In genomic region chr5:90921428-90921973, GRCh38 we compare ENCODE assay signal across 24 cellular contexts.
"Had no signal": no experiment of that assay in that cellular context is flagged by ENCODE, and none has a peak within 500 bp of the region (broad histone marks: within the 10 kb centered on the region; RNA-seq: fewer than 3 reads in every experiment).

No MANE protein-coding gene starts in this region.

- H3K27ac Mint-ChIP-seq: activated B cell treated with CpG ODN at 0.5 μM for 24 hours; activated CD8-positive, alpha-beta T cell treated with anti-CD3 and anti-CD28 coated beads for 36 hours; activated T-helper 17 cell treated with anti-CD3 and anti-CD28 coated beads, Interleukin-2, amount 50 U/mL, for 72 hours; endodermal cell; naive B cell; T-helper 17 cell had no signal

- H3K27me3 Mint-ChIP-seq: activated B cell treated with CpG ODN at 0.5 μM for 24 hours had no signal

- H3K4me1 Mint-ChIP-seq: activated B cell treated with CpG ODN at 0.5 μM for 24 hours; activated T-helper 17 cell treated with anti-CD3 and anti-CD28 coated beads, Interleukin-2, amount 50 U/mL, for 72 hours; endodermal cell; naive B cell; neural crest cell had no signal

- DNase-seq: activated B cell treated with CpG ODN at 0.5 μM for 24 hours; activated CD4-positive, alpha-beta T cell treated with anti-CD3 and anti-CD28 coated beads, Interleukin-2, amount 50 U/mL, for 1 hour; activated CD8-positive, alpha-beta T cell treated with anti-CD3 and anti-CD28 coated beads for 36 hours; activated gamma-delta T cell treated with Interleukin-2 at 50 U/mL for 16 hours; activated naive CD4-positive, alpha-beta T cell treated with anti-CD3 and anti-CD28 coated beads, Interleukin-2, amount 50 U/mL, for 16 hours; activated T-cell treated with anti-CD3 and anti-CD28 coated beads, Interleukin-2, amount 50 U/mL, for 4 hours; amygdala; caudate nucleus; cortex of kidney; endodermal cell; foreskin keratinocyte; left ventricle myocardium inferior; naive B cell; nucleus accumbens; psoas muscle; stimulated activated CD4-positive, alpha-beta T cell treated with anti-CD3 and anti-CD28 coated beads, Interleukin-1b, Interleukin-23, amount 100 ng/mL, for 48 hours; stimulated activated CD4-positive, alpha-beta T cell treated with anti-CD3 and anti-CD28 coated beads, Interleukin-4, amount 100 ng/mL, for 4 hours; stimulated activated naive CD4-positive, alpha-beta T cell; T-helper 17 cell; T1000 had no signal

- H3K9me3 Mint-ChIP-seq: activated B cell treated with CpG ODN at 0.5 μM for 24 hours; activated CD8-positive, alpha-beta T cell treated with anti-CD3 and anti-CD28 coated beads for 36 hours; activated T-cell treated with anti-CD3 and anti-CD28 coated beads, Interleukin-2, amount 50 U/mL, for 4 hours; activated T-helper 17 cell treated with anti-CD3 and anti-CD28 coated beads, Interleukin-2, amount 50 U/mL, for 72 hours; naive B cell; neural crest cell had no signal

- H3K36me3 Mint-ChIP-seq: naive B cell had no signal

- FAIRE-seq: islet of Langerhans had no signal

- ATAC-seq: activated CD8-positive, alpha-beta T cell treated with anti-CD3 and anti-CD28 coated beads for 36 hours; activated T-cell treated with anti-CD3 and anti-CD28 coated beads, Interleukin-2, amount 50 U/mL, for 4 hours; activated T-helper 17 cell treated with anti-CD3 and anti-CD28 coated beads, Interleukin-2, amount 50 U/mL, for 72 hours; esophagus mucosa; foreskin keratinocyte; psoas muscle; T-helper 17 cell had no signal

- H3K4me3 Mint-ChIP-seq: activated B cell treated with CpG ODN at 0.5 μM for 24 hours; activated CD8-positive, alpha-beta T cell treated with anti-CD3 and anti-CD28 coated beads for 36 hours; activated T-cell treated with anti-CD3 and anti-CD28 coated beads, Interleukin-2, amount 50 U/mL, for 4 hours; activated T-helper 17 cell treated with anti-CD3 and anti-CD28 coated beads, Interleukin-2, amount 50 U/mL, for 72 hours; endodermal cell; naive B cell; neural crest cell; T-helper 17 cell had no signal
